13 cellular contexts compared by ENCODE assay signal in genomic region chr12:52304941-52305411, GRCh38. TPM values are rescaled to one million over a fixed set of nuclear protein-coding genes. Genes with fewer than 3 reads are reported as not detected.
DNase-seq lines count a peak whose midpoint lies in the region; ATAC-seq, FAIRE-seq and TF ChIP-seq lines count a peak whose summit lies in the region.
"Not testable (repeated sequence)": the region's sequence is repeated elsewhere in the genome, so short reads cannot be mapped to it uniquely, and the experiment has no call there.
"Had no signal": no experiment of that assay in that cellular context is flagged by ENCODE, and none has a peak within 500 bp of the region (broad histone marks: within the 10 kb centered on the region; RNA-seq: fewer than 3 reads in every experiment).

No MANE protein-coding gene starts in this region.

- H3K4me1 ChIP-seq in A549 = not testable (repeated sequence)
- peaks cover 0 to 12% (median 0%) of the 10 kb centered on the region in 4 donors for H3K4me1 ChIP-seq in Peyer's patch

- not testable (repeated sequence) for H3K9me3 ChIP-seq in A549, Peyer's patch

- H3K4me2 ChIP-seq in A549 = not testable (repeated sequence)

- peak overlapping the region; percentile 29 to 61; a peak in 4 of 6 replicates for H3K27ac ChIP-seq in A549
- not testable (repeated sequence) for H3K27ac ChIP-seq in Peyer's patch

- H3K36me3 Mint-ChIP-seq in activated T-helper 2 cell treated with anti-CD3 and anti-CD28 coated beads, Interferon-gamma antibody, Interleukin-2, Interleukin-4, amounts not matched to agents 10 μg/mL and 5 μg/mL and 100 μg/mL, durations not matched to agents 14 hours and 24 hours and 36 hours (ENCODE audit: low read depth); natural killer cell treated with Interleukin-12 subunit alpha and Interleukin-12 subunit beta and Interleukin-15 and Interleukin-18, amount 100 ng/mL, for 72 hours: not testable (repeated sequence)

- peaks cover 22% of the 10 kb centered on the region for H3K4me1 Mint-ChIP-seq in activated T-helper 2 cell treated with anti-CD3 and anti-CD28 coated beads, Interferon-gamma antibody, Interleukin-2, Interleukin-4, amounts not matched to agents 10 μg/mL and 5 μg/mL and 100 μg/mL, durations not matched to agents 14 hours and 24 hours and 36 hours (ENCODE audit: low read depth)
- H3K4me1 Mint-ChIP-seq in natural killer cell treated with Interleukin-12 subunit alpha and Interleukin-12 subunit beta and Interleukin-15 and Interleukin-18, amount 100 ng/mL, for 72 hours (ENCODE audit: low read depth in 2 of 2) = peaks cover 43 to 46% of the 10 kb centered on the region in 2 donors

- POLR2A ChIA-PET in A549 (lab: Yijun Ruan, JAX) = not testable (repeated sequence)

- ATAC-seq in A549 (peak; percentile 76 to 85), GM18861 (IDR thresholded peaks at IDR 0.05; ENCODE audit: unreplicated experiment) (peak; percentile 91), GM21381 (IDR thresholded peaks at IDR 0.05; ENCODE audit: unreplicated experiment) (peak; percentile 83), HG02840 (IDR thresholded peaks at IDR 0.05; ENCODE audit: low FRiP score, unreplicated experiment) (peak; percentile 61), HG03432 (IDR thresholded peaks at IDR 0.05; ENCODE audit: unreplicated experiment) (peak; percentile 76)
- peak; percentile 95 to 96 for ATAC-seq in natural killer cell treated with Interleukin-12 subunit alpha and Interleukin-12 subunit beta and Interleukin-15 and Interleukin-18, amount 100 ng/mL, for 72 hours

- peaks cover 39% of the 10 kb centered on the region for H3K27me3 Mint-ChIP-seq in activated T-helper 2 cell treated with anti-CD3 and anti-CD28 coated beads, Interferon-gamma antibody, Interleukin-2, Interleukin-4, amounts not matched to agents 10 μg/mL and 5 μg/mL and 100 μg/mL, durations not matched to agents 14 hours and 24 hours and 36 hours (ENCODE audit: low read depth)
- not testable (repeated sequence) for H3K27me3 Mint-ChIP-seq in natural killer cell treated with Interleukin-12 subunit alpha and Interleukin-12 subunit beta and Interleukin-15 and Interleukin-18, amount 100 ng/mL, for 72 hours

- intact Hi-C loops in activated T-helper 2 cell treated with anti-CD3 and anti-CD28 coated beads, Interferon-gamma antibody, Interleukin-2, Interleukin-4, amounts not matched to agents 10 μg/mL and 5 μg/mL and 100 μg/mL, durations not matched to agents 14 hours and 24 hours and 36 hours (cut with micrococcal nuclease) = not testable (repeated sequence)

- not testable (repeated sequence) for H3K9me3 Mint-ChIP-seq in activated T-helper 2 cell treated with anti-CD3 and anti-CD28 coated beads, Interferon-gamma antibody, Interleukin-2, Interleukin-4, amounts not matched to agents 10 μg/mL and 5 μg/mL and 100 μg/mL, durations not matched to agents 14 hours and 24 hours and 36 hours; natural killer cell treated with Interleukin-12 subunit alpha and Interleukin-12 subunit beta and Interleukin-15 and Interleukin-18, amount 100 ng/mL, for 72 hours

- not testable (repeated sequence) for TF ChIP-seq RAD21 in A549 (conservative IDR thresholded peaks at IDR 0.05 in 1 of 2, IDR thresholded peaks at IDR 0.05 in 1 of 2)

- not testable (repeated sequence) for H3K27ac Mint-ChIP-seq in activated T-helper 2 cell treated with anti-CD3 and anti-CD28 coated beads, Interferon-gamma antibody, Interleukin-2, Interleukin-4, amounts not matched to agents 10 μg/mL and 5 μg/mL and 100 μg/mL, durations not matched to agents 14 hours and 24 hours and 36 hours
- peak overlapping the region; percentile 66 to 73 for H3K27ac Mint-ChIP-seq in natural killer cell treated with Interleukin-12 subunit alpha and Interleukin-12 subunit beta and Interleukin-15 and Interleukin-18, amount 100 ng/mL, for 72 hours

- not testable (repeated sequence) for TF ChIP-seq EP300 in A549 (IDR thresholded peaks at IDR 0.05)

- not testable (repeated sequence) for TF ChIP-seq CTCF in A549 (IDR thresholded peaks at IDR 0.05); Peyer's patch (IDR thresholded peaks at IDR 0.05)

- CTCF ChIA-PET in A549 (lab: Yijun Ruan, JAX) = interaction anchor here (0.9 to 5.2 kb wide), 2 partner anchors 11 to 22 kb away, joined by 6 to 42 read pairs; partner anchors contain the start of gene KRT81

- DNase-seq in A549 (ENCODE audit: low read depth in 1 of 2, low spot score in 1 of 2) = peak in 1 of 2 experiments; percentile 86
- peak in 2 of 3 donors; percentile 14 to 48 for DNase-seq in Peyer's patch
- DNase-seq in activated T-helper 2 cell treated with anti-CD3 and anti-CD28 coated beads, Interferon-gamma antibody, Interleukin-2, Interleukin-4, amounts not matched to agents 10 μg/mL and 5 μg/mL and 100 μg/mL, durations not matched to agents 14 hours and 24 hours and 36 hours (ENCODE audit: low spot score) = peak; percentile 24
- DNase-seq in natural killer cell treated with Interleukin-12 subunit alpha and Interleukin-12 subunit beta and Interleukin-15 and Interleukin-18, amount 100 ng/mL, for 72 hours (ENCODE audit: low spot score) = peak; percentile 85

- not testable (repeated sequence) for TF ChIP-seq POLR2A in A549 (IDR thresholded peaks at IDR 0.05; ENCODE audit: low read length); Peyer's patch (IDR thresholded peaks at IDR 0.05)

- H3K4me3 Mint-ChIP-seq in activated T-helper 2 cell treated with anti-CD3 and anti-CD28 coated beads, Interferon-gamma antibody, Interleukin-2, Interleukin-4, amounts not matched to agents 10 μg/mL and 5 μg/mL and 100 μg/mL, durations not matched to agents 14 hours and 24 hours and 36 hours (ENCODE audit: low read depth) = not testable (repeated sequence)
- H3K4me3 Mint-ChIP-seq in natural killer cell treated with Interleukin-12 subunit alpha and Interleukin-12 subunit beta and Interleukin-15 and Interleukin-18, amount 100 ng/mL, for 72 hours = peak overlapping the region; percentile 72

- H3K27me3 ChIP-seq in Peyer's patch = not testable (repeated sequence)

- WGBS in A549 (ENCODE audit: missing lambda C conversion rate) = 94% methylated on average over 15 of the region's 15 CpGs

- not testable (repeated sequence) for FAIRE-seq in A549 (lab: Jason Lieb, UNC)

- H3K36me3 ChIP-seq in Peyer's patch = not testable (repeated sequence)

- not testable (repeated sequence) for H3K4me3 ChIP-seq in A549, Peyer's patch

RNA-seq across cellular contexts. Expression of gene KRT81, which starts 13.6 kb away (rescaled TPM):
- polyA plus RNA-seq in A549 (2011; rRNA removed) = 1,799 and 1,935 TPM in 2 replicates
- polyA plus RNA-seq in A549 (2012; cell fraction: cytosol; rRNA removed) = 4,307 and 4,853 TPM in 2 replicates
- 4,173 and 4,472 TPM in 2 replicates for polyA plus RNA-seq in A549 (2012; cell fraction: nucleus; rRNA removed)
- 3,419 to 3,643 TPM (median 3,445 TPM) in 3 replicates for polyA plus RNA-seq in A549 (2017; fragmentation: RNase III; extraction: RNeasy Plus Mini Kit Qiagen cat#74134 plus additional on column Dnase treatment)
- polyA minus RNA-seq in A549 (2011; rRNA and poly(A)+ RNA removed) = 632 and 835 TPM in 2 replicates
- total RNA-seq in Peyer's patch = not detected
- not detected in 2 replicates for total RNA-seq in activated T-helper 2 cell treated with anti-CD3 and anti-CD28 coated beads, Interferon-gamma antibody, Interleukin-2, Interleukin-4, amounts not matched to agents 10 μg/mL and 5 μg/mL and 100 μg/mL, durations not matched to agents 14 hours and 24 hours and 36 hours
- total RNA-seq in natural killer cell treated with Interleukin-12 subunit alpha and Interleukin-12 subunit beta and Interleukin-15 and Interleukin-18, amount 100 ng/mL, for 72 hours = under 1 TPM in 1 of 2 donors, not detected in 1; 0.22 TPM
- total RNA-seq: gastrocnemius medialis, Right ventricle myocardium superior had no signal

RNA-seq across cellular contexts. Expression of gene KRT83, which starts 16.2 kb away (rescaled TPM):
- polyA plus RNA-seq in A549 (2011; rRNA removed) = 11.6 and 20.4 TPM in 2 replicates
- polyA plus RNA-seq in A549 (2012; cell fraction: cytosol; rRNA removed) = 2.3 TPM in 2 replicates
- 1.4 and 1.8 TPM in 2 replicates for polyA plus RNA-seq in A549 (2012; cell fraction: nucleus; rRNA removed)
- 43.3 to 52.1 TPM (median 44.8 TPM) in 3 replicates for polyA plus RNA-seq in A549 (2017; fragmentation: RNase III; extraction: RNeasy Plus Mini Kit Qiagen cat#74134 plus additional on column Dnase treatment)
- polyA minus RNA-seq in A549 (2011; rRNA and poly(A)+ RNA removed) = 3.5 and 4.8 TPM in 2 replicates
- not detected for total RNA-seq in Peyer's patch
- total RNA-seq in activated T-helper 2 cell treated with anti-CD3 and anti-CD28 coated beads, Interferon-gamma antibody, Interleukin-2, Interleukin-4, amounts not matched to agents 10 μg/mL and 5 μg/mL and 100 μg/mL, durations not matched to agents 14 hours and 24 hours and 36 hours = not detected in 2 replicates
- total RNA-seq in natural killer cell treated with Interleukin-12 subunit alpha and Interleukin-12 subunit beta and Interleukin-15 and Interleukin-18, amount 100 ng/mL, for 72 hours = not detected
- total RNA-seq: osteocyte, Right ventricle myocardium superior, smooth muscle cell, thoracic aorta had no signal
- polyA plus RNA-seq: smooth muscle cell had no signal

RNA-seq across cellular contexts. Expression of gene KRT86, which starts 30.5 kb away (rescaled TPM):
- polyA plus RNA-seq in A549 (2011; rRNA removed) (23.5 and 43.0 TPM in 2 replicates), A549 (2017; fragmentation: RNase III; extraction: RNeasy Plus Mini Kit Qiagen cat#74134 plus additional on column Dnase treatment) (331 to 441 TPM (median 378 TPM) in 3 replicates)
- polyA plus RNA-seq in A549 (2012; cell fraction: cytosol; rRNA removed) = 10.6 and 13.1 TPM in 2 replicates
- 73.1 and 148 TPM in 2 replicates for polyA plus RNA-seq in A549 (2012; cell fraction: nucleus; rRNA removed)
- polyA minus RNA-seq in A549 (2011; rRNA and poly(A)+ RNA removed) = 4.4 and 5.3 TPM in 2 replicates
- total RNA-seq in Peyer's patch = not detected
- total RNA-seq in activated T-helper 2 cell treated with anti-CD3 and anti-CD28 coated beads, Interferon-gamma antibody, Interleukin-2, Interleukin-4, amounts not matched to agents 10 μg/mL and 5 μg/mL and 100 μg/mL, durations not matched to agents 14 hours and 24 hours and 36 hours = 0.28 and 0.34 TPM in 2 replicates
- total RNA-seq in natural killer cell treated with Interleukin-12 subunit alpha and Interleukin-12 subunit beta and Interleukin-15 and Interleukin-18, amount 100 ng/mL, for 72 hours = under 1 TPM in 1 of 2 donors, not detected in 1; 0.43 TPM
- total RNA-seq: Right ventricle myocardium superior, smooth muscle cell had no signal
- polyA plus RNA-seq: smooth muscle cell had no signal
